Comparison of ENCODE assay signal across 9 cellular contexts in genomic region chr19:50414850-50415660, GRCh38. TPM values are rescaled to one million over a fixed set of nuclear protein-coding genes. Genes with fewer than 3 reads are reported as not detected.
DNase-seq lines count a peak whose midpoint lies in the region; ATAC-seq and TF ChIP-seq lines count a peak whose summit lies in the region.
"Had no signal": no experiment of that assay in that cellular context is flagged by ENCODE, and none has a peak within 500 bp of the region (broad histone marks: within the 10 kb centered on the region; RNA-seq: fewer than 3 reads in every experiment).

No MANE protein-coding gene starts in this region.

- H3K27ac ChIP-seq in gastroesophageal sphincter, result no peak overlapping the region
- H3K27ac ChIP-seq: epithelial cell of prostate had no signal

- no peak for TF ChIP-seq POLR2A in gastroesophageal sphincter (IDR thresholded peaks at IDR 0.05)

- H3K4me3 ChIP-seq in GM12864 (ENCODE audit: low read depth, low read length) (peak overlapping the region; percentile 36), gastroesophageal sphincter (no peak overlapping the region)

- no peak for DNase-seq in GM12864 (ENCODE audit: low read depth)
- peak; percentile 34 for DNase-seq in RPMI7951 (ENCODE audit: low read depth)
- peak; percentile 42 for DNase-seq in activated gamma-delta T cell (lab: John Stamatoyannopoulos, UW)
- peak; percentile 40 to 95 (median 70) for DNase-seq in posterior cingulate gyrus
- DNase-seq in ureter (ENCODE audit: low spot score), result peak; percentile 77
- no peak for DNase-seq in NCI-H446 (lab: John Stamatoyannopoulos, UW)

- no peak for TF ChIP-seq EP300 in gastroesophageal sphincter (IDR thresholded peaks at IDR 0.05)

- H3K36me3 ChIP-seq in gastroesophageal sphincter, result peaks cover 0 to 3% of the 10 kb centered on the region in 2 donors

- H3K9me3 ChIP-seq in gastroesophageal sphincter, result no peaks in the 10 kb centered on the region

- WGBS in gastroesophageal sphincter (ENCODE audit: low coverage in 1 of 2), 2 donors, result no CpG with 5 or more reads among the region's 39 CpGs

- TF ChIP-seq CTCF in GM12864 (IDR thresholded peaks at IDR 0.05; ENCODE audit: low read depth, low read length, missing control alignments) (peak; percentile 92), gastroesophageal sphincter (IDR thresholded peaks at IDR 0.05) (peak in 3 of 4 experiments; percentile 69 to 94 (median 84))

- intact Hi-C loops in posterior cingulate gyrus (cut with DNase I), result no loop called here

- ATAC-seq in HG02798 (IDR thresholded peaks at IDR 0.05; ENCODE audit: poor library complexity, unreplicated experiment) (peak; percentile 41), gastroesophageal sphincter (peak; percentile 72)

- peaks cover 0 to 17% (median 4%) of the 10 kb centered on the region in 3 donors for H3K4me1 ChIP-seq in gastroesophageal sphincter

- H3K27me3 ChIP-seq in gastroesophageal sphincter, result peaks cover 42% of the 10 kb centered on the region

RNA-seq across cellular contexts. Expression of gene SPIB, which starts 3.7 kb away (rescaled TPM):
- total RNA-seq in RPMI7951 (2014; rRNA removed; shearing (Covaris generic)), result not detected in 2 replicates
- total RNA-seq in gastroesophageal sphincter (not detected), ureter (0.96 TPM)

RNA-seq across cellular contexts. Expression of gene MYBPC2, which starts 17.6 kb away (rescaled TPM):
- total RNA-seq in RPMI7951 (2014; rRNA removed; shearing (Covaris generic)), result 0.10 TPM in 1 of 2 replicates, not detected in the other
- not detected for total RNA-seq in gastroesophageal sphincter
- 0.52 TPM for total RNA-seq in ureter

RNA-seq across cellular contexts. Expression of gene POLD1, which starts 30.9 kb away (rescaled TPM):
- 38.6 and 42.7 TPM in 2 replicates for total RNA-seq in RPMI7951 (2014; rRNA removed; shearing (Covaris generic))
- total RNA-seq in gastroesophageal sphincter (10 to 100 TPM in 2 of 4 donors, 1 to 10 TPM in 2; 7.2 to 13.7 (median 10.3) TPM), ureter (17.0 TPM)

RNA-seq across cellular contexts. Expression of gene NR1H2, which starts 38.8 kb away (rescaled TPM):
- 92.0 and 102 TPM in 2 replicates for total RNA-seq in RPMI7951 (2014; rRNA removed; shearing (Covaris generic))
- total RNA-seq in gastroesophageal sphincter (100 to 1,000 TPM; 138 to 191 (median 145) TPM), ureter (64.5 TPM)

RNA-seq across cellular contexts. Expression of gene NAPSA, which starts 49.6 kb away (rescaled TPM):
- under 0.01 TPM in 1 of 2 replicates, not detected in the other for total RNA-seq in RPMI7951 (2014; rRNA removed; shearing (Covaris generic))
- total RNA-seq in gastroesophageal sphincter (1 to 10 TPM in 1 of 4 donors, not detected in 3; 1.0 TPM), ureter (1.1 TPM)

Comparison
In these comparisons a context has a peak if more than half of its experiments do, and no peak if none do; other contexts are left out.
1. DNase-seq: peak in RPMI7951 (single experiment), activated gamma-delta T cell (single experiment), posterior cingulate gyrus (10 of 10) and ureter (single experiment); none in GM12864 (single experiment) and NCI-H446 (0 of 2).